13 cellular contexts compared by ENCODE assay signal in genomic region chr12:70247653-70248199, GRCh38. TPM values are rescaled to one million over a fixed set of nuclear protein-coding genes. Genes with fewer than 3 reads are reported as not detected.
DNase-seq lines count a peak whose midpoint lies in the region; ATAC-seq and TF ChIP-seq lines count a peak whose summit lies in the region.
"Had no signal": no experiment of that assay in that cellular context is flagged by ENCODE, and none has a peak within 500 bp of the region (broad histone marks: within the 10 kb centered on the region; RNA-seq: fewer than 3 reads in every experiment).

No MANE protein-coding gene starts in this region.

- TF ChIP-seq POLR2A in IMR-90 (IDR thresholded peaks at IDR 0.05; ENCODE audit: low read depth, low read length): no peak
- no peak for TF ChIP-seq POLR2A in adrenal gland (IDR thresholded peaks at IDR 0.05)

- H3K79me2 ChIP-seq in DND-41 (ENCODE audit: insufficient read depth, low read length) (peaks cover 96% of the 10 kb centered on the region), neural cell (replicated peaks; ENCODE audit: insufficient read depth, low read length) (peaks cover 91% of the 10 kb centered on the region)

- WGBS in IMR-90 (ENCODE audit: extremely low coverage in 2 of 2, insufficient read length in 1 of 2), 2 experiments: no CpG with 5 or more reads among the region's 2 CpGs
- 84 to 91% (median 89%) methylated on average over 2 of the region's 2 CpGs for WGBS in adrenal gland, 4 donors

- H2BK20ac ChIP-seq in IMR-90 (ENCODE audit: low read depth, low read length): no peak overlapping the region

- H4K8ac ChIP-seq in IMR-90 (ENCODE audit: low read depth in 2 of 2, low read length in 2 of 2): no peak overlapping the region

- no TSS peak for BruUV-seq in IMR-90 (replicated peaks; lab: Mats Ljungman, UMichigan)

- H3K27me3 ChIP-seq in DND-41 (ENCODE audit: insufficient read depth, low read length, poor library complexity): no peaks in the 10 kb centered on the region
- no peaks in the 10 kb centered on the region for H3K27me3 ChIP-seq in IMR-90 (ENCODE audit: control insufficient read depth, insufficient read depth, low read length)
- H3K27me3 ChIP-seq in neural cell (ENCODE audit: insufficient read depth, low read depth, low read length): no peaks in the 10 kb centered on the region
- no peaks in the 10 kb centered on the region for H3K27me3 ChIP-seq in adrenal gland
- H3K27me3 ChIP-seq: heart right ventricle, thyroid gland had no signal

- dilution Hi-C loops in IMR-90 (cut with HindIII; ENCODE audit: low sequenced_read_pairs, unreplicated experiment): no loop called here

- no peak overlapping the region for H3K27ac Mint-ChIP-seq in central memory CD8-positive, alpha-beta T cell (ENCODE audit: low read depth)

- TF ChIP-seq EP300 in neural cell (conservative IDR thresholded peaks at IDR 0.05; ENCODE audit: poor library complexity, severe bottlenecking): no peak

- H2AK9ac ChIP-seq in IMR-90 (replicated peaks; ENCODE audit: low read depth, low read length, poor library complexity): no peak overlapping the region

- peak overlapping the region; percentile 0 for H3K4me3 Mint-ChIP-seq in central memory CD8-positive, alpha-beta T cell

- H2AK5ac ChIP-seq in IMR-90 (ENCODE audit: low read depth, low read length): no peak overlapping the region

- H2BK120ac ChIP-seq in IMR-90 (ENCODE audit: low read depth, low read length): no peak overlapping the region

- H3K9me3 Mint-ChIP-seq in central memory CD8-positive, alpha-beta T cell: no peaks in the 10 kb centered on the region

- H4K5ac ChIP-seq in IMR-90 (ENCODE audit: low read depth, low read length): no peak overlapping the region

- peaks cover 3% of the 10 kb centered on the region; the same call in 1 of the 2 replicates for H3K9me1 ChIP-seq in IMR-90 (ENCODE audit: insufficient read depth, low read length)

- peaks cover 28% of the 10 kb centered on the region for H3K36me3 ChIP-seq in DND-41 (ENCODE audit: insufficient read depth, low read length)
- H3K36me3 ChIP-seq in IMR-90 (ENCODE audit: control insufficient read depth, insufficient read depth, low read length): no peaks in the 10 kb centered on the region
- H3K36me3 ChIP-seq in neural cell (ENCODE audit: insufficient read depth, low read length): no peaks in the 10 kb centered on the region
- H3K36me3 ChIP-seq in adrenal gland (replicated peaks in 1 of 2): no peaks in the 10 kb centered on the region
- H3K36me3 ChIP-seq: thyroid gland had no signal

- H2AFZ ChIP-seq in DND-41 (ENCODE audit: low read depth, low read length) (no peak overlapping the region), IMR-90 (replicated peaks; ENCODE audit: low read length, poor library complexity) (no peak overlapping the region), neural cell (ENCODE audit: low read depth, low read length) (no peak overlapping the region)

- no peak overlapping the region for H3K14ac ChIP-seq in IMR-90 (replicated peaks; ENCODE audit: low read depth, low read length)

- H3K36me3 Mint-ChIP-seq in central memory CD8-positive, alpha-beta T cell (ENCODE audit: insufficient read depth): peaks cover 38% of the 10 kb centered on the region

- no peak overlapping the region for H3K9ac ChIP-seq in DND-41 (ENCODE audit: low read depth, low read length)
- H3K9ac ChIP-seq in IMR-90 (ENCODE audit: low read depth, low read length): no peak overlapping the region
- H3K9ac ChIP-seq in neural cell (ENCODE audit: low read length): no peak overlapping the region

- H2BK15ac ChIP-seq in IMR-90 (ENCODE audit: low read depth, low read length): no peak overlapping the region

- H3K23ac ChIP-seq in IMR-90 (ENCODE audit: low read depth, low read length): no peak overlapping the region

- no peaks in the 10 kb centered on the region for H3K9me2 ChIP-seq in neural cell (ENCODE audit: insufficient read depth, low read length)

- H3K9me3 ChIP-seq in DND-41 (ENCODE audit: insufficient read depth, low read length, severe bottlenecking) (no peaks in the 10 kb centered on the region), IMR-90 (ENCODE audit: control insufficient read depth, insufficient read depth, low read length) (no peaks in the 10 kb centered on the region), neural cell (ENCODE audit: low read length) (no peaks in the 10 kb centered on the region), adrenal gland (replicated peaks in 1 of 3) (no peaks in the 10 kb centered on the region)
- H3K9me3 ChIP-seq: heart right ventricle, psoas muscle, thyroid gland had no signal

- peaks cover 3 to 37% of the 10 kb centered on the region in 2 experiments for H3K79me1 ChIP-seq in IMR-90 (ENCODE audit: low read depth in 1 of 2, low read length in 2 of 2)

- no peak overlapping the region for H2BK5ac ChIP-seq in IMR-90 (ENCODE audit: low read depth, low read length, poor library complexity, severe bottlenecking)

- H3K4me1 ChIP-seq in DND-41 (ENCODE audit: insufficient read depth, low read length): peaks cover 34% of the 10 kb centered on the region
- H3K4me1 ChIP-seq in IMR-90 (ENCODE audit: control insufficient read depth, insufficient read depth, low read length): peaks cover 9% of the 10 kb centered on the region
- H3K4me1 ChIP-seq in adrenal gland (replicated peaks in 1 of 2): peaks cover 13 to 61% of the 10 kb centered on the region in 2 donors

- no peak overlapping the region for H4K91ac ChIP-seq in IMR-90 (ENCODE audit: insufficient read depth, low read depth, low read length)

- peak overlapping the region; percentile 30; the same call in 1 of the 2 replicates for H3K4me2 ChIP-seq in DND-41 (ENCODE audit: insufficient read depth, low read length)
- no peak overlapping the region for H3K4me2 ChIP-seq in IMR-90 (ENCODE audit: low read depth, low read length)
- H3K4me2 ChIP-seq in neural cell (ENCODE audit: low read length): no peak overlapping the region

- H3K4ac ChIP-seq in IMR-90 (ENCODE audit: low read depth, low read length): no peak overlapping the region

- TF ChIP-seq CTCF in DND-41 (IDR thresholded peaks at IDR 0.05; ENCODE audit: borderline replicate concordance, extremely low read depth, low read length, poor library complexity, severe bottlenecking): no peak
- no peak for TF ChIP-seq CTCF in IMR-90 (conservative IDR thresholded peaks at IDR 0.05; ENCODE audit: low read depth, low read length)
- TF ChIP-seq CTCF in neural cell (IDR thresholded peaks at IDR 0.05; ENCODE audit: poor library complexity, severe bottlenecking): no peak
- TF ChIP-seq CTCF in adrenal gland (IDR thresholded peaks at IDR 0.05): no peak

- TF ChIP-seq RAD21 in IMR-90 (IDR thresholded peaks at IDR 0.05; ENCODE audit: low read length) (no peak), neural cell (conservative IDR thresholded peaks at IDR 0.05) (no peak)

- H3K4me1 Mint-ChIP-seq in central memory CD8-positive, alpha-beta T cell: peaks cover 65% of the 10 kb centered on the region

- no peak overlapping the region for H3K56ac ChIP-seq in IMR-90 (ENCODE audit: extremely low read depth, insufficient read depth, low read length)

- CTCF ChIA-PET in IMR-90 (lab: Yijun Ruan, JAX): interaction anchor here (0.7 kb wide), 1 partner anchor 1372 kb away, joined by 3 read pairs; no protein-coding TSS in a partner anchor

- H3K27ac ChIP-seq in DND-41 (ENCODE audit: low read length) (no peak overlapping the region), IMR-90 (ENCODE audit: insufficient read depth, low read length) (no peak overlapping the region), neural cell (ENCODE audit: low read length) (no peak overlapping the region), adrenal gland (no peak overlapping the region)
- H3K27ac ChIP-seq: C4-2B, psoas muscle, thyroid gland had no signal

- no peaks in the 10 kb centered on the region for H3K27me3 Mint-ChIP-seq in central memory CD8-positive, alpha-beta T cell

- intact Hi-C loops in IMR-90 (cut with micrococcal nuclease): loop anchor here (10.0 kb wide), 1 partner anchor 477 kb away; no protein-coding TSS in a partner anchor
- intact Hi-C loops in adrenal gland (cut with DNase I): no loop called here

- DNase-seq in DND-41 (no peak), IMR-90 (no peak), SHP77 treated with DMSO at 0.1 percent for 48 hours (lab: John Stamatoyannopoulos, UW) (no peak), adrenal gland (no peak)
- no peak for DNase-seq in central memory CD8-positive, alpha-beta T cell (ENCODE audit: low spot score in 2 of 2)
- DNase-seq in activated naive CD4-positive, alpha-beta T cell treated with anti-CD3 and anti-CD28 coated beads, Interleukin-2, amount 50 U/mL, for 16 hours: no peak
- DNase-seq: erythroblast, heart right ventricle, NCI-H2171, psoas muscle, thyroid gland had no signal

- POLR2A ChIA-PET in IMR-90 (lab: Charles Lee; ENCODE audit: unreplicated experiment): no interaction called here

- no peak overlapping the region for H3K18ac ChIP-seq in IMR-90 (ENCODE audit: low read depth, low read length)

- in situ Hi-C loops in IMR-90 (cut with MboI; ENCODE audit: low sequenced_read_pairs): no loop called here

- H4K20me1 ChIP-seq in DND-41 (ENCODE audit: insufficient read depth, low read length): peaks cover 87% of the 10 kb centered on the region
- peaks cover 76% of the 10 kb centered on the region for H4K20me1 ChIP-seq in IMR-90 (ENCODE audit: insufficient read depth, low read length)
- H4K20me1 ChIP-seq in neural cell (ENCODE audit: insufficient read depth): no peaks in the 10 kb centered on the region

- H3F3A ChIP-seq in neural cell (ENCODE audit: insufficient read depth, low read length, poor library complexity, severe bottlenecking): no peaks in the 10 kb centered on the region

- ATAC-seq in DND-41 (ENCODE audit: insufficient read depth, low read depth) (no peak), IMR-90 (ENCODE audit: low read depth) (no peak)
- no peak for ATAC-seq in central memory CD8-positive, alpha-beta T cell (replicated peaks; ENCODE audit: extremely low read depth, poor library complexity, severe bottlenecking)
- ATAC-seq: heart right ventricle, psoas muscle had no signal

- H3K4me3 ChIP-seq in DND-41 (ENCODE audit: low read depth in 1 of 2, low read length in 2 of 2) (no peak overlapping the region), IMR-90 (ENCODE audit: insufficient read depth, low read depth, low read length) (no peak overlapping the region), neural cell (ENCODE audit: low read length) (peak overlapping the region; percentile 1), adrenal gland (no peak overlapping the region)
- H3K4me3 ChIP-seq: heart right ventricle, psoas muscle, thyroid gland had no signal

TF ChIP-seq in IMR-90, 13 proteins besides CTCF, POLR2A, EP300 and RAD21 (continues in another document):
- TF ChIP-seq CEBPB (IDR thresholded peaks at IDR 0.05; ENCODE audit: low read depth, low read length): peak; percentile 47; the same call in 1 of the 2 replicates

TF ChIP-seq in neural cell, 6 proteins besides CTCF, POLR2A, EP300 and RAD21 (continues in another document):
- TF ChIP-seq MXI1 (conservative IDR thresholded peaks at IDR 0.05; ENCODE audit: poor library complexity, severe bottlenecking): no peak

RNA-seq across cellular contexts. Expression of gene CNOT2, which starts 4.5 kb away (rescaled TPM):
- total RNA-seq in IMR-90 (2012; rRNA removed) (159 and 186 TPM in 2 replicates), adrenal gland (100 to 1,000 TPM in 2 of 8 donors, 10 to 100 TPM in 6; 39.9 to 127 (median 61.7) TPM)
- polyA plus RNA-seq in IMR-90 (2012; rRNA removed) (60.8 and 63.4 TPM in 2 replicates), neural cell (144 and 158 TPM in 2 replicates), adrenal gland (10 to 100 TPM; 33.4 to 60.2 (median 44.3) TPM)
- 12.7 and 17.5 TPM in 2 replicates for polyA plus RNA-seq in IMR-90 (2012; cell fraction: cytosol; rRNA removed)
- 9.8 and 96.8 TPM in 2 replicates for polyA plus RNA-seq in IMR-90 (2012; cell fraction: nucleus; rRNA removed; ENCODE audit: low replicate concordance)
- polyA minus RNA-seq in neural cell: 413 and 492 TPM in 2 replicates
